ENCODE assay signal across 8 cellular contexts in genomic region chr21:27891495-27891894, GRCh38.
DNase-seq lines count a peak whose midpoint lies in the region; ATAC-seq, FAIRE-seq and TF ChIP-seq lines count a peak whose summit lies in the region.
"Not testable (repeated sequence)": the region's sequence is repeated elsewhere in the genome, so short reads cannot be mapped to it uniquely, and the experiment has no call there.

No MANE protein-coding gene starts in this region.

- not testable (repeated sequence) for H3K4me2 ChIP-seq in endothelial cell of umbilical vein (ENCODE audit: insufficient read depth, low read length)

- ATAC-seq in GM18870 (IDR thresholded peaks at IDR 0.05; ENCODE audit: unreplicated experiment) (peak; percentile 86), sciatic nerve (peak; percentile 41)

- POLR2A ChIA-PET in endothelial cell of umbilical vein (lab: Charles Lee) = not testable (repeated sequence)

- not testable (repeated sequence) for FAIRE-seq in endothelial cell of umbilical vein (lab: Jason Lieb, UNC)

- TF ChIP-seq POLR2A in endothelial cell of umbilical vein (IDR thresholded peaks at IDR 0.05; ENCODE audit: low read depth, low read length) = not testable (repeated sequence)

- H3K79me2 ChIP-seq in endothelial cell of umbilical vein (ENCODE audit: control insufficient read depth, insufficient read depth, low read length) = not testable (repeated sequence)

- not testable (repeated sequence) for H3K9ac ChIP-seq in endothelial cell of umbilical vein (replicated peaks; ENCODE audit: extremely low read depth, insufficient read depth, low read length)

- H3K27ac ChIP-seq in endothelial cell of umbilical vein (ENCODE audit: insufficient read depth, low read depth, low read length) = not testable (repeated sequence)

- not testable (repeated sequence) for H3K27me3 ChIP-seq in endothelial cell of umbilical vein (ENCODE audit: control insufficient read depth in 2 of 2, insufficient read depth in 2 of 2, low read length in 2 of 2)

- TF ChIP-seq CTCF in AG10803 (conservative IDR thresholded peaks at IDR 0.05; ENCODE audit: low read length); endothelial cell of umbilical vein (IDR thresholded peaks at IDR 0.05; ENCODE audit: extremely low read depth in 1 of 2, insufficient read depth in 1 of 2, low read depth in 1 of 2, low read length in 2 of 2): not testable (repeated sequence)

- intact Hi-C loops in endothelial cell of umbilical vein (cut with micrococcal nuclease); sciatic nerve (cut with DNase I): not testable (repeated sequence)

- CTCF ChIA-PET in endothelial cell of umbilical vein (lab: Charles Lee) = not testable (repeated sequence)

- not testable (repeated sequence) for H4K20me1 ChIP-seq in endothelial cell of umbilical vein (replicated peaks; ENCODE audit: control insufficient read depth, extremely low read depth, insufficient read depth, low read length)

- not testable (repeated sequence) for H3K9me1 ChIP-seq in endothelial cell of umbilical vein (replicated peaks; ENCODE audit: control insufficient read depth, extremely low read depth, insufficient read depth, low read length)

- not testable (repeated sequence) for H3K4me1 ChIP-seq in endothelial cell of umbilical vein (ENCODE audit: control insufficient read depth, extremely low read depth, insufficient read depth, low read length)

- DNase-seq in AG10803 (ENCODE audit: low read depth) = peak; percentile 3
- DNase-seq in M059J (ENCODE audit: low read depth) = peak; percentile 59
- peak; percentile 31 for DNase-seq in NOMO-1 treated with dmso at 0.1 percent for 144 hours (lab: John Stamatoyannopoulos, UW; ENCODE audit: unreplicated experiment)
- DNase-seq in amniotic epithelial cell (ENCODE audit: low read depth) = peak; percentile 1
- peak; percentile 22 for DNase-seq in endothelial cell of umbilical vein (ENCODE audit: low read depth, low spot score)
- DNase-seq in iris pigment epithelial cell (ENCODE audit: low read depth) = peak; percentile 13
- not testable (repeated sequence) for DNase-seq in sciatic nerve (ENCODE audit: low spot score)

- not testable (repeated sequence) for H3K4me3 ChIP-seq in AG10803 (ENCODE audit: low read length); endothelial cell of umbilical vein (replicated peaks in 1 of 3; ENCODE audit: insufficient read depth in 1 of 3, low read depth in 1 of 3, low read length in 3 of 3)

- H2AFZ ChIP-seq in endothelial cell of umbilical vein (ENCODE audit: low read depth, low read length) = not testable (repeated sequence)

- BruUV-seq in endothelial cell of umbilical vein (replicated peaks; lab: Mats Ljungman, UMichigan) = not testable (repeated sequence)

- dilution Hi-C loops in endothelial cell of umbilical vein (cut with MboI; ENCODE audit: extremely low pct_ligation_motif_present, low sequenced_read_pairs) = not testable (repeated sequence)

- not testable (repeated sequence) for H3K36me3 ChIP-seq in endothelial cell of umbilical vein (ENCODE audit: control insufficient read depth in 2 of 2, extremely low read depth in 1 of 2, insufficient read depth in 2 of 2, low read length in 2 of 2)

- not testable (repeated sequence) for H3K9me3 ChIP-seq in endothelial cell of umbilical vein (replicated peaks; ENCODE audit: control insufficient read depth, insufficient read depth, low read length)

TF ChIP-seq in endothelial cell of umbilical vein, 7 proteins besides CTCF, POLR2A, EP300 and RAD21:
- peak; percentile 20 for TF ChIP-seq FOS (IDR thresholded peaks at IDR 0.05; ENCODE audit: borderline replicate concordance, insufficient read depth, low read length)
